In the genomic region with DNA sequence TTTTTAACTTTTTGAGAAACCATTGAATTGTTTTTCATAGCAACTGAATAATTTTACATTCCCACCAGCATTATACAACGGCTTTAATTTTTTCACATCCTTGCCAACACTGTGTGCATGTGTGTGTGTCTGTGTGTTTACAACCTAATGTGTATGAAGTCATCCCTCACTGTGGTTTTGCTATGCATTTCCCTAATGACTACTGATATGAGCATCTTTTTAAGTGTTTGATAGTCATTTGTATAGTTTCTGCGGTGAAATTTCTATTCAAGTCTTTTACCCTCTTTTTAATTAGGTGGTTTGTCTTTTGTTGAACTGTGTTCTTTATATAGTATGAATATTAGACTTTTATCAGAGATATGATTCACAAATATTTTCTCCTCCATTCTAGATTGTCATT, we compare ENCODE assay signal across 1 cellular context.
TF ChIP-seq lines count a peak whose summit lies in the region.

No MANE protein-coding gene starts in this region.

TF ChIP-seq in GM12878, 131 proteins besides CTCF, POLR2A, EP300 and RAD21 (continued from another document):
- TF ChIP-seq, protein P1, sequence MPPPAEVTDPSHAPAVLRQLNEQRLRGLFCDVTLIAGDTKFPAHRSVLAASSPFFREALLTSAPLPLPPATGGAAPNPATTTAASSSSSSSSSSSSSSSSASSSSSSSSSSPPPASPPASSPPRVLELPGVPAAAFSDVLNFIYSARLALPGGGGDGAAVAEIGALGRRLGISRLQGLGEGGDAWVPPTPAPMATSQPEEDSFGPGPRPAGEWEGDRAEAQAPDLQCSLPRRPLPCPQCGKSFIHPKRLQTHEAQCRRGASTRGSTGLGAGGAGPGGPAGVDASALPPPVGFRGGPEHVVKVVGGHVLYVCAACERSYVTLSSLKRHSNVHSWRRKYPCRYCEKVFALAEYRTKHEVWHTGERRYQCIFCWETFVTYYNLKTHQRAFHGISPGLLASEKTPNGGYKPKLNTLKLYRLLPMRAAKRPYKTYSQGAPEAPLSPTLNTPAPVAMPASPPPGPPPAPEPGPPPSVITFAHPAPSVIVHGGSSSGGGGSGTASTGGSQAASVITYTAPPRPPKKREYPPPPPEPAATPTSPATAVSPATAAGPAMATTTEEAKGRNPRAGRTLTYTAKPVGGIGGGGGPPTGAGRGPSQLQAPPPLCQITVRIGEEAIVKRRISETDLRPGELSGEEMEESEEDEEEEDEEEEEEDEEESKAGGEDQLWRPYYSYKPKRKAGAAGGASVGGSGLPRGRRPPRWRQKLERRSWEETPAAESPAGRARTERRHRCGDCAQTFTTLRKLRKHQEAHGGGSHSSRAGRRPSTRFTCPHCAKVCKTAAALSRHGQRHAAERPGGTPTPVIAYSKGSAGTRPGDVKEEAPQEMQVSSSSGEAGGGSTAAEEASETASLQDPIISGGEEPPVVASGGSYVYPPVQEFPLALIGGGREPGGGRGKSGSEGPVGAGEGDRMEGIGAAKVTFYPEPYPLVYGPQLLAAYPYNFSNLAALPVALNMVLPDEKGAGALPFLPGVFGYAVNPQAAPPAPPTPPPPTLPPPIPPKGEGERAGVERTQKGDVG (CRISPR knock-in tag; IDR thresholded peaks at IDR 0.05): no peak
- TF ChIP-seq NFXL1 (IDR thresholded peaks at IDR 0.05; ENCODE audit: borderline replicate concordance) (no peak), ZSCAN29 (IDR thresholded peaks at IDR 0.05) (no peak), EZH2 (IDR thresholded peaks at IDR 0.05; ENCODE audit: borderline replicate concordance, control insufficient read depth, low read depth, low read length) (no peak), SIX5 (IDR thresholded peaks at IDR 0.05; ENCODE audit: low read depth, low read length, severe bottlenecking) (no peak), CBX5 (IDR thresholded peaks at IDR 0.05; ENCODE audit: low read depth) (no peak), JUNB (IDR thresholded peaks at IDR 0.05) (peak; percentile 90), STAT1 (conservative IDR thresholded peaks at IDR 0.05) (no peak), DPF2 (IDR thresholded peaks at IDR 0.05) (peak; percentile 73), CHD4 (IDR thresholded peaks at IDR 0.05) (no peak), IKZF1 (conservative IDR thresholded peaks at IDR 0.05) (no peak), NFIC (IDR thresholded peaks at IDR 0.05; ENCODE audit: low read depth, low read length) (peak; percentile 82), GATAD2B (conservative IDR thresholded peaks at IDR 0.05; ENCODE audit: low read depth) (no peak), SMAD1 (IDR thresholded peaks at IDR 0.05; ENCODE audit: low read depth, partially characterized antibody) (no peak), MEF2B (IDR thresholded peaks at IDR 0.05; ENCODE audit: partially characterized antibody, poor library complexity, severe bottlenecking) (peak; percentile 55), BACH1 (IDR thresholded peaks at IDR 0.05; ENCODE audit: borderline replicate concordance) (0 out of 2 replicates have a peak, but pooled peaks have one; percentile 47), NR2C2 (IDR thresholded peaks at IDR 0.05; ENCODE audit: borderline replicate concordance, control insufficient read depth, insufficient read length, low read depth) (no peak), MTA3 (IDR thresholded peaks at IDR 0.05; ENCODE audit: borderline replicate concordance, low read length) (no peak), HDAC6 (IDR thresholded peaks at IDR 0.05; ENCODE audit: unreplicated experiment) (no peak), FOXM1 (IDR thresholded peaks at IDR 0.05; ENCODE audit: low read depth, low read length) (0 out of 2 replicates have a peak, but pooled peaks have one; percentile 51), CREB1 (IDR thresholded peaks at IDR 0.05; ENCODE audit: low read depth) (no peak), SRF (IDR thresholded peaks at IDR 0.05; ENCODE audit: low read depth in 2 of 2, low read length in 2 of 2) (no peak), RB1 (IDR thresholded peaks at IDR 0.05; ENCODE audit: borderline replicate concordance) (no peak), ASH2L (IDR thresholded peaks at IDR 0.05; ENCODE audit: borderline replicate concordance, low read depth) (no peak), POU2F2 (IDR thresholded peaks at IDR 0.05; ENCODE audit: borderline replicate concordance, low read depth, low read length) (peak; percentile 31; the same call in 1 of the 3 replicates), NR2F1 (conservative IDR thresholded peaks at IDR 0.05) (peak; percentile 51; the same call in 1 of the 2 replicates), KDM1A (IDR thresholded peaks at IDR 0.05; ENCODE audit: borderline replicate concordance) (no peak), SMAD5 (IDR thresholded peaks at IDR 0.05; ENCODE audit: low read depth) (no peak), MEF2A (IDR thresholded peaks at IDR 0.05; ENCODE audit: insufficient read depth, low read depth, low read length) (no peak; the same call in 1 of the 2 replicates), ZNF207 (IDR thresholded peaks at IDR 0.05; ENCODE audit: borderline replicate concordance) (no peak), TCF7 (IDR thresholded peaks at IDR 0.05; ENCODE audit: borderline replicate concordance) (no peak), RFX5 (IDR thresholded peaks at IDR 0.05; ENCODE audit: low read depth, low read length) (no peak), MXI1 (IDR thresholded peaks at IDR 0.05; ENCODE audit: low read depth, low read length) (no peak), SMC3 (IDR thresholded peaks at IDR 0.05; ENCODE audit: borderline replicate concordance, low read length) (no peak), NFYA (IDR thresholded peaks at IDR 0.05; ENCODE audit: borderline replicate concordance, low read depth, low read length) (no peak), ZNF24 (IDR thresholded peaks at IDR 0.05) (peak; percentile 60; the same call in 1 of the 2 replicates), ATF7 (IDR thresholded peaks at IDR 0.05; ENCODE audit: low read depth) (peak; percentile 96), GABPA (IDR thresholded peaks at IDR 0.05; ENCODE audit: low read depth) (no peak; the same call in 1 of the 2 replicates), CBX3 (IDR thresholded peaks at IDR 0.05; ENCODE audit: borderline replicate concordance, low read depth) (no peak), RCOR1 (conservative IDR thresholded peaks at IDR 0.05; ENCODE audit: low read depth, low read length) (no peak), IKZF2 (IDR thresholded peaks at IDR 0.05) (peak in 1 of 2 experiments; percentile 38; a peak in 2 of 4 replicates), CBFB (IDR thresholded peaks at IDR 0.05; ENCODE audit: low read depth) (peak; percentile 60; the same call in 1 of the 2 replicates), POLR2AphosphoS5 (IDR thresholded peaks at IDR 0.05; ENCODE audit: low read length) (no peak), SMARCA5 (IDR thresholded peaks at IDR 0.05) (no peak), CREM (IDR thresholded peaks at IDR 0.05; ENCODE audit: low read depth) (peak; percentile 31; the same call in 1 of the 2 replicates)
- TF ChIP-seq, protein P2, sequence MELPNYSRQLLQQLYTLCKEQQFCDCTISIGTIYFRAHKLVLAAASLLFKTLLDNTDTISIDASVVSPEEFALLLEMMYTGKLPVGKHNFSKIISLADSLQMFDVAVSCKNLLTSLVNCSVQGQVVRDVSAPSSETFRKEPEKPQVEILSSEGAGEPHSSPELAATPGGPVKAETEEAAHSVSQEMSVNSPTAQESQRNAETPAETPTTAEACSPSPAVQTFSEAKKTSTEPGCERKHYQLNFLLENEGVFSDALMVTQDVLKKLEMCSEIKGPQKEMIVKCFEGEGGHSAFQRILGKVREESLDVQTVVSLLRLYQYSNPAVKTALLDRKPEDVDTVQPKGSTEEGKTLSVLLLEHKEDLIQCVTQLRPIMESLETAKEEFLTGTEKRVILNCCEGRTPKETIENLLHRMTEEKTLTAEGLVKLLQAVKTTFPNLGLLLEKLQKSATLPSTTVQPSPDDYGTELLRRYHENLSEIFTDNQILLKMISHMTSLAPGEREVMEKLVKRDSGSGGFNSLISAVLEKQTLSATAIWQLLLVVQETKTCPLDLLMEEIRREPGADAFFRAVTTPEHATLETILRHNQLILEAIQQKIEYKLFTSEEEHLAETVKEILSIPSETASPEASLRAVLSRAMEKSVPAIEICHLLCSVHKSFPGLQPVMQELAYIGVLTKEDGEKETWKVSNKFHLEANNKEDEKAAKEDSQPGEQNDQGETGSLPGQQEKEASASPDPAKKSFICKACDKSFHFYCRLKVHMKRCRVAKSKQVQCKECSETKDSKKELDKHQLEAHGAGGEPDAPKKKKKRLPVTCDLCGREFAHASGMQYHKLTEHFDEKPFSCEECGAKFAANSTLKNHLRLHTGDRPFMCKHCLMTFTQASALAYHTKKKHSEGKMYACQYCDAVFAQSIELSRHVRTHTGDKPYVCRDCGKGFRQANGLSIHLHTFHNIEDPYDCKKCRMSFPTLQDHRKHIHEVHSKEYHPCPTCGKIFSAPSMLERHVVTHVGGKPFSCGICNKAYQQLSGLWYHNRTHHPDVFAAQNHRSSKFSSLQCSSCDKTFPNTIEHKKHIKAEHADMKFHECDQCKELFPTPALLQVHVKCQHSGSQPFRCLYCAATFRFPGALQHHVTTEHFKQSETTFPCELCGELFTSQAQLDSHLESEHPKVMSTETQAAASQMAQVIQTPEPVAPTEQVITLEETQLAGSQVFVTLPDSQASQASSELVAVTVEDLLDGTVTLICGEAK (IDR thresholded peaks at IDR 0.05; ENCODE audit: borderline replicate concordance): no peak
- TF ChIP-seq, protein P3, sequence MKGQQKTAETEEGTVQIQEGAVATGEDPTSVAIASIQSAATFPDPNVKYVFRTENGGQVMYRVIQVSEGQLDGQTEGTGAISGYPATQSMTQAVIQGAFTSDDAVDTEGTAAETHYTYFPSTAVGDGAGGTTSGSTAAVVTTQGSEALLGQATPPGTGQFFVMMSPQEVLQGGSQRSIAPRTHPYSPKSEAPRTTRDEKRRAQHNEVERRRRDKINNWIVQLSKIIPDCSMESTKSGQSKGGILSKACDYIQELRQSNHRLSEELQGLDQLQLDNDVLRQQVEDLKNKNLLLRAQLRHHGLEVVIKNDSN (IDR thresholded peaks at IDR 0.05; ENCODE audit: borderline replicate concordance, extremely low read length, insufficient read depth, low read depth, low read length): no peak
- TF ChIP-seq, protein P4, sequence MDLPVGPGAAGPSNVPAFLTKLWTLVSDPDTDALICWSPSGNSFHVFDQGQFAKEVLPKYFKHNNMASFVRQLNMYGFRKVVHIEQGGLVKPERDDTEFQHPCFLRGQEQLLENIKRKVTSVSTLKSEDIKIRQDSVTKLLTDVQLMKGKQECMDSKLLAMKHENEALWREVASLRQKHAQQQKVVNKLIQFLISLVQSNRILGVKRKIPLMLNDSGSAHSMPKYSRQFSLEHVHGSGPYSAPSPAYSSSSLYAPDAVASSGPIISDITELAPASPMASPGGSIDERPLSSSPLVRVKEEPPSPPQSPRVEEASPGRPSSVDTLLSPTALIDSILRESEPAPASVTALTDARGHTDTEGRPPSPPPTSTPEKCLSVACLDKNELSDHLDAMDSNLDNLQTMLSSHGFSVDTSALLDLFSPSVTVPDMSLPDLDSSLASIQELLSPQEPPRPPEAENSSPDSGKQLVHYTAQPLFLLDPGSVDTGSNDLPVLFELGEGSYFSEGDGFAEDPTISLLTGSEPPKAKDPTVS (IDR thresholded peaks at IDR 0.05; ENCODE audit: low read depth, low read length): no peak
- TF ChIP-seq, protein P5, sequence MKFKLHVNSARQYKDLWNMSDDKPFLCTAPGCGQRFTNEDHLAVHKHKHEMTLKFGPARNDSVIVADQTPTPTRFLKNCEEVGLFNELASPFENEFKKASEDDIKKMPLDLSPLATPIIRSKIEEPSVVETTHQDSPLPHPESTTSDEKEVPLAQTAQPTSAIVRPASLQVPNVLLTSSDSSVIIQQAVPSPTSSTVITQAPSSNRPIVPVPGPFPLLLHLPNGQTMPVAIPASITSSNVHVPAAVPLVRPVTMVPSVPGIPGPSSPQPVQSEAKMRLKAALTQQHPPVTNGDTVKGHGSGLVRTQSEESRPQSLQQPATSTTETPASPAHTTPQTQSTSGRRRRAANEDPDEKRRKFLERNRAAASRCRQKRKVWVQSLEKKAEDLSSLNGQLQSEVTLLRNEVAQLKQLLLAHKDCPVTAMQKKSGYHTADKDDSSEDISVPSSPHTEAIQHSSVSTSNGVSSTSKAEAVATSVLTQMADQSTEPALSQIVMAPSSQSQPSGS (IDR thresholded peaks at IDR 0.05; ENCODE audit: low read length): peak; percentile 94
- TF ChIP-seq, protein P6, sequence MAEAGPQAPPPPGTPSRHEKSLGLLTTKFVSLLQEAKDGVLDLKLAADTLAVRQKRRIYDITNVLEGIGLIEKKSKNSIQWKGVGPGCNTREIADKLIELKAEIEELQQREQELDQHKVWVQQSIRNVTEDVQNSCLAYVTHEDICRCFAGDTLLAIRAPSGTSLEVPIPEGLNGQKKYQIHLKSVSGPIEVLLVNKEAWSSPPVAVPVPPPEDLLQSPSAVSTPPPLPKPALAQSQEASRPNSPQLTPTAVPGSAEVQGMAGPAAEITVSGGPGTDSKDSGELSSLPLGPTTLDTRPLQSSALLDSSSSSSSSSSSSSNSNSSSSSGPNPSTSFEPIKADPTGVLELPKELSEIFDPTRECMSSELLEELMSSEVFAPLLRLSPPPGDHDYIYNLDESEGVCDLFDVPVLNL (IDR thresholded peaks at IDR 0.05; ENCODE audit: low read depth, low read length): no peak
- TF ChIP-seq, protein P7, sequence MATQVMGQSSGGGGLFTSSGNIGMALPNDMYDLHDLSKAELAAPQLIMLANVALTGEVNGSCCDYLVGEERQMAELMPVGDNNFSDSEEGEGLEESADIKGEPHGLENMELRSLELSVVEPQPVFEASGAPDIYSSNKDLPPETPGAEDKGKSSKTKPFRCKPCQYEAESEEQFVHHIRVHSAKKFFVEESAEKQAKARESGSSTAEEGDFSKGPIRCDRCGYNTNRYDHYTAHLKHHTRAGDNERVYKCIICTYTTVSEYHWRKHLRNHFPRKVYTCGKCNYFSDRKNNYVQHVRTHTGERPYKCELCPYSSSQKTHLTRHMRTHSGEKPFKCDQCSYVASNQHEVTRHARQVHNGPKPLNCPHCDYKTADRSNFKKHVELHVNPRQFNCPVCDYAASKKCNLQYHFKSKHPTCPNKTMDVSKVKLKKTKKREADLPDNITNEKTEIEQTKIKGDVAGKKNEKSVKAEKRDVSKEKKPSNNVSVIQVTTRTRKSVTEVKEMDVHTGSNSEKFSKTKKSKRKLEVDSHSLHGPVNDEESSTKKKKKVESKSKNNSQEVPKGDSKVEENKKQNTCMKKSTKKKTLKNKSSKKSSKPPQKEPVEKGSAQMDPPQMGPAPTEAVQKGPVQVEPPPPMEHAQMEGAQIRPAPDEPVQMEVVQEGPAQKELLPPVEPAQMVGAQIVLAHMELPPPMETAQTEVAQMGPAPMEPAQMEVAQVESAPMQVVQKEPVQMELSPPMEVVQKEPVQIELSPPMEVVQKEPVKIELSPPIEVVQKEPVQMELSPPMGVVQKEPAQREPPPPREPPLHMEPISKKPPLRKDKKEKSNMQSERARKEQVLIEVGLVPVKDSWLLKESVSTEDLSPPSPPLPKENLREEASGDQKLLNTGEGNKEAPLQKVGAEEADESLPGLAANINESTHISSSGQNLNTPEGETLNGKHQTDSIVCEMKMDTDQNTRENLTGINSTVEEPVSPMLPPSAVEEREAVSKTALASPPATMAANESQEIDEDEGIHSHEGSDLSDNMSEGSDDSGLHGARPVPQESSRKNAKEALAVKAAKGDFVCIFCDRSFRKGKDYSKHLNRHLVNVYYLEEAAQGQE (IDR thresholded peaks at IDR 0.05; ENCODE audit: low read depth, low read length): no peak
